9 cellular contexts compared by ENCODE assay signal in genomic region chr12:2583642-2584041, GRCh38.
"Had no signal": no experiment of that assay in that cellular context is flagged by ENCODE, and none has a peak within 500 bp of the region (broad histone marks: within the 10 kb centered on the region; RNA-seq: fewer than 3 reads in every experiment).

No MANE protein-coding gene starts in this region.

- H3K27ac Mint-ChIP-seq: activated naive CD8-positive, alpha-beta T cell treated with anti-CD3 and anti-CD28 coated beads, Interleukin-2, amount 10 ng/mL, durations not matched to agents 7 days and 5 days; activated T-helper 1 cell treated with anti-CD3 and anti-CD28 coated beads, Interleukin-12 subunit alpha, Interleukin-12 subunit beta, Interleukin-2, Interleukin-4 antibody, amounts not matched to agents 30 ng/mL and 10 ng/mL and 1 ng/mL, durations not matched to agents 14 hours and 24 hours and 36 hours; progenitor cell of endocrine pancreas; stimulated activated naive CD8-positive, alpha-beta T cell treated with anti-CD3 and anti-CD28 coated beads, Interleukin-15, Interleukin-2, amounts not matched to agents 100 ng/mL and 50 ng/mL, for 24 hours had no signal

- H3K4me3 Mint-ChIP-seq: activated naive CD8-positive, alpha-beta T cell treated with anti-CD3 and anti-CD28 coated beads, Interleukin-2, amount 10 ng/mL, durations not matched to agents 7 days and 5 days; activated T-helper 1 cell treated with anti-CD3 and anti-CD28 coated beads, Interleukin-12 subunit alpha, Interleukin-12 subunit beta, Interleukin-2, Interleukin-4 antibody, amounts not matched to agents 30 ng/mL and 10 ng/mL and 1 ng/mL, durations not matched to agents 14 hours and 24 hours and 36 hours; neural crest cell; stimulated activated naive CD8-positive, alpha-beta T cell treated with anti-CD3 and anti-CD28 coated beads, Interleukin-15, Interleukin-2, amounts not matched to agents 100 ng/mL and 50 ng/mL, for 24 hours had no signal

- H3K9me3 Mint-ChIP-seq: activated naive CD8-positive, alpha-beta T cell treated with anti-CD3 and anti-CD28 coated beads, Interleukin-2, amount 10 ng/mL, durations not matched to agents 7 days and 5 days; activated T-helper 1 cell treated with anti-CD3 and anti-CD28 coated beads, Interleukin-12 subunit alpha, Interleukin-12 subunit beta, Interleukin-2, Interleukin-4 antibody, amounts not matched to agents 30 ng/mL and 10 ng/mL and 1 ng/mL, durations not matched to agents 14 hours and 24 hours and 36 hours; brain; neural crest cell; stimulated activated naive CD8-positive, alpha-beta T cell treated with anti-CD3 and anti-CD28 coated beads, Interleukin-15, Interleukin-2, amounts not matched to agents 100 ng/mL and 50 ng/mL, for 24 hours had no signal

- H3K27ac ChIP-seq: skin epidermis, WERI-Rb-1 had no signal

- DNase-seq: activated CD4-positive, alpha-beta T cell treated with anti-CD3 and anti-CD28 coated beads for 1 hour had no signal

- H3K36me3 ChIP-seq: WERI-Rb-1 had no signal

- H3K4me3 ChIP-seq: skin epidermis had no signal

- H3K36me3 Mint-ChIP-seq: activated naive CD8-positive, alpha-beta T cell treated with anti-CD3 and anti-CD28 coated beads, Interleukin-2, amount 10 ng/mL, durations not matched to agents 7 days and 5 days had no signal
